ENCODE assay signal across 8 cellular contexts in genomic region chr7:74365320-74366022, GRCh38.
DNase-seq lines count a peak whose midpoint lies in the region; ATAC-seq and TF ChIP-seq lines count a peak whose summit lies in the region.

No MANE protein-coding gene starts in this region.

- 0 out of 2 replicates have a peak, but pooled peaks have one; percentile 14 for TF ChIP-seq CTCF in BE2C (IDR thresholded peaks at IDR 0.05; ENCODE audit: low read depth, low read length)
- TF ChIP-seq CTCF in uterus (IDR thresholded peaks at IDR 0.05), result no peak

- no peak overlapping the region for H3K27ac ChIP-seq in uterus

- H3K36me3 Mint-ChIP-seq in activated CD4-positive, alpha-beta memory T cell treated with anti-CD3 and anti-CD28 coated beads for 36 hours, result no peaks in the 10 kb centered on the region

- peak overlapping the region; percentile 33 for H3K4me3 ChIP-seq in BE2C (ENCODE audit: low read depth, low read length)
- H3K4me3 ChIP-seq in uterus, result no peak overlapping the region

- H3K36me3 ChIP-seq in BE2C (no peaks in the 10 kb centered on the region), uterus (no peaks in the 10 kb centered on the region)

- H3K27me3 ChIP-seq in BE2C (no peaks in the 10 kb centered on the region), uterus (no peaks in the 10 kb centered on the region)

- H3K9me3 Mint-ChIP-seq in activated CD4-positive, alpha-beta memory T cell treated with anti-CD3 and anti-CD28 coated beads for 36 hours, result no peaks in the 10 kb centered on the region

- H3K27ac Mint-ChIP-seq in activated CD4-positive, alpha-beta memory T cell treated with anti-CD3 and anti-CD28 coated beads for 36 hours, result no peak overlapping the region

- no peaks in the 10 kb centered on the region for H3K27me3 Mint-ChIP-seq in activated CD4-positive, alpha-beta memory T cell treated with anti-CD3 and anti-CD28 coated beads for 36 hours

- intact Hi-C loops in uterus (cut with DNase I; ENCODE audit: low total_unique reads), result no loop called here
- intact Hi-C loops in activated CD4-positive, alpha-beta memory T cell treated with anti-CD3 and anti-CD28 coated beads for 36 hours (cut with micrococcal nuclease), result no loop called here

- TF ChIP-seq POLR2A in uterus (IDR thresholded peaks at IDR 0.05), result no peak

- DNase-seq in BE2C (peak; percentile 97), NCI-H1048 (lab: John Stamatoyannopoulos, UW) (peak; percentile 93), anterior cingulate cortex (lab: John Stamatoyannopoulos, UW) (peak in 55 of 58 donors; percentile 11 to 91 (median 78)), iris pigment epithelial cell (ENCODE audit: low read depth) (peak; percentile 76), uterus (peak; percentile 29 to 31)
- no peak for DNase-seq in activated CD4-positive, alpha-beta memory T cell treated with anti-CD3 and anti-CD28 coated beads for 36 hours

- CTCF ChIA-PET in activated CD4-positive, alpha-beta memory T cell treated with anti-CD3 and anti-CD28 coated beads for 36 hours (lab: Charles Lee), result interaction anchor here (1.3 to 1.4 kb wide), 2 partner anchors 35 to 159 kb away, joined by 3 to 4 read pairs; no protein-coding TSS in a partner anchor

- H3K9me3 ChIP-seq in BE2C, result no peaks in the 10 kb centered on the region
- H3K9me3 ChIP-seq in uterus, result no peaks in the 10 kb centered on the region

- POLR2A ChIA-PET in activated CD4-positive, alpha-beta memory T cell treated with anti-CD3 and anti-CD28 coated beads for 36 hours (lab: Charles Lee), result no interaction called here

- H3K4me3 Mint-ChIP-seq in activated CD4-positive, alpha-beta memory T cell treated with anti-CD3 and anti-CD28 coated beads for 36 hours, result no peak overlapping the region

- ATAC-seq in GM18517 (IDR thresholded peaks at IDR 0.05; ENCODE audit: unreplicated experiment) (no peak), HG02938 (IDR thresholded peaks at IDR 0.05; ENCODE audit: unreplicated experiment) (no peak)

- H3K4me1 ChIP-seq in BE2C, result no peaks in the 10 kb centered on the region; the same call in 1 of the 2 replicates
- H3K4me1 ChIP-seq in uterus, result no peaks in the 10 kb centered on the region

- no peaks in the 10 kb centered on the region for H3K4me1 Mint-ChIP-seq in activated CD4-positive, alpha-beta memory T cell treated with anti-CD3 and anti-CD28 coated beads for 36 hours (ENCODE audit: low read depth)
